ENCODE assay signal across 29 cellular contexts in genomic region chr2:16853088-16853487, GRCh38.
"Had no signal": no experiment of that assay in that cellular context is flagged by ENCODE, and none has a peak within 500 bp of the region (broad histone marks: within the 10 kb centered on the region; RNA-seq: fewer than 3 reads in every experiment).

No MANE protein-coding gene starts in this region.

- H3K9me3 ChIP-seq: body of pancreas, esophagus muscularis mucosa, gastrocnemius medialis, heart left ventricle had no signal

- H3K4me3 ChIP-seq: body of pancreas, coronary artery, dorsolateral prefrontal cortex, esophagus muscularis mucosa, gastrocnemius medialis, heart left ventricle had no signal

- DNase-seq: activated B cell treated with CpG ODN at 0.5 μM for 24 hours; activated CD4-positive, alpha-beta T cell treated with anti-CD3 and anti-CD28 coated beads for 48 hours; activated CD4-positive, alpha-beta T cell treated with anti-CD3 and anti-CD28 coated beads, Interleukin-2, amount 50 U/mL, for 1 hour; activated CD4-positive, alpha-beta T cell treated with anti-CD3 and anti-CD28 coated beads, Interleukin-2, amount 50 U/mL, for 48 hours; activated CD8-positive, alpha-beta memory T cell treated with anti-CD3 and anti-CD28 coated beads for 24 hours; activated CD8-positive, alpha-beta T cell treated with anti-CD3 and anti-CD28 coated beads for 36 hours; activated effector memory CD4-positive, alpha-beta T cell treated with Interleukin-2 at 50 U/mL for 16 hours; activated gamma-delta T cell treated with Interleukin-2 at 50 U/mL for 16 hours; activated naive CD4-positive, alpha-beta T cell treated with anti-CD3 and anti-CD28 coated beads, Interleukin-2, amount 50 U/mL, for 16 hours; activated naive CD4-positive, alpha-beta T cell treated with Interleukin-2 at 50 U/mL for 16 hours; activated T-cell treated with anti-CD3 and anti-CD28 coated beads, Interleukin-2, amount 50 U/mL, for 4 hours; amniotic stem cell; anterior cingulate cortex; body of pancreas; dorsolateral prefrontal cortex; effector memory CD4-positive, alpha-beta T cell; endodermal cell; erythroblast; gastrocnemius medialis; glutamatergic neuron; heart left ventricle; T-helper 17 cell; T1000; WERI-Rb-1 had no signal

- H3K27ac ChIP-seq: body of pancreas, coronary artery, dorsolateral prefrontal cortex, esophagus muscularis mucosa, foreskin keratinocyte, gastrocnemius medialis, heart left ventricle, WERI-Rb-1 had no signal

- H3K36me3 ChIP-seq: esophagus muscularis mucosa, gastrocnemius medialis, heart left ventricle, WERI-Rb-1 had no signal

- ATAC-seq: activated CD4-positive, CD25-positive, alpha-beta regulatory T cell treated with anti-CD3 and anti-CD28 coated beads, Interleukin-2, amount 50 U/mL, for 24 hours; activated CD8-positive, alpha-beta T cell treated with anti-CD3 and anti-CD28 coated beads for 36 hours; activated T-cell treated with anti-CD3 and anti-CD28 coated beads, Interleukin-2, amount 50 U/mL, for 4 hours; activated T-helper 17 cell treated with anti-CD3 and anti-CD28 coated beads, Interleukin-2, amount 50 U/mL, for 72 hours; body of pancreas; gastrocnemius medialis; heart left ventricle; T-helper 17 cell had no signal

- H3K4me1 ChIP-seq: body of pancreas, esophagus muscularis mucosa, foreskin keratinocyte, gastrocnemius medialis, heart left ventricle had no signal

- H3K27me3 ChIP-seq: body of pancreas, dorsolateral prefrontal cortex, esophagus muscularis mucosa, foreskin keratinocyte, gastrocnemius medialis had no signal
